ENCODE assay signal across 14 cellular contexts in the genomic region with DNA sequence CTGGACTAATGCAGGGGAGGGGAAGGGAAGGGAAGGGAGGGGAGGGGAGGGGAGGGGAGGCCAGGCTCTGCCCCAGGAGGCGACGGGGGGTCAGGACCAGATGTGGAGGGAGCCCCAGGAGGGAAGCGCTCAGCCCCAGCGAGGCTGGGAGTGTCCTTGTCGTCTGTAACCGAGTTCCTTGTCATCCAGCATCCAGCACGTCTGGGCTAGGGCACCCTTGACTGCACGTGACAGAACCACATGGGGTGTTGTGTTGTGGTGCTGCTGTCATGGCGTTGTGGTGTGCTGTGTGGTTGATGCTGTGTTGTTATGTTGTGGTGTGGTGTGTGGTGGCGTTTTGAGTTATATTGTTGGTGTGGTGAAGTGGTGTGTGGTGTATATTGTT. TPM values are rescaled to one million over a fixed set of nuclear protein-coding genes. Genes with fewer than 3 reads are reported as not detected.
A peak's percentile ranks its signal among the peaks of the same experiment; 100 is the strongest.
DNase-seq lines count a peak whose midpoint lies in the region; ATAC-seq and TF ChIP-seq lines count a peak whose summit lies in the region.
"Had no signal": no experiment of that assay in that cellular context is flagged by ENCODE, and none has a peak within 500 bp of the region (broad histone marks: within the 10 kb centered on the region; RNA-seq: fewer than 3 reads in every experiment).

No MANE protein-coding gene starts in this region.

- peaks cover 4% of the 10 kb centered on the region for H3K27me3 ChIP-seq in HL-60 (ENCODE audit: insufficient read depth, poor library complexity, severe bottlenecking)
- H3K27me3 ChIP-seq: adrenal gland, dorsolateral prefrontal cortex had no signal

- H3K36me3 Mint-ChIP-seq in activated CD8-positive, alpha-beta memory T cell treated with anti-CD3 and anti-CD28 coated beads, Interleukin-2, amount 10 ng/mL, durations not matched to agents 7 days and 5 days = peaks cover 1% of the 10 kb centered on the region
- no peaks in the 10 kb centered on the region for H3K36me3 Mint-ChIP-seq in activated naive CD8-positive, alpha-beta T cell treated with anti-CD3 and anti-CD28 coated beads, Interleukin-2, amount 10 ng/mL, durations not matched to agents 7 days and 5 days
- H3K36me3 Mint-ChIP-seq in stimulated activated effector memory CD8-positive, alpha-beta T cell treated with anti-CD3 and anti-CD28 coated beads, Interleukin-12 subunit alpha, Interleukin-12 subunit beta, amount 100 ng/mL, for 72 hours = peaks cover 8% of the 10 kb centered on the region

- H3K27ac ChIP-seq in HL-60 (replicated peaks) = peak overlapping the region; percentile 60
- H3K27ac ChIP-seq: adrenal gland, dorsolateral prefrontal cortex, gastrocnemius medialis, VCaP had no signal

- DNase-seq in activated CD8-positive, alpha-beta memory T cell treated with anti-CD3 and anti-CD28 coated beads, Interleukin-2, amount 10 ng/mL, durations not matched to agents 7 days and 5 days = peak; percentile 49
- no peak for DNase-seq in activated CD8-positive, alpha-beta memory T cell treated with anti-CD3 and anti-CD28 coated beads for 24 hours
- DNase-seq in HL-60 (ENCODE audit: low read depth in 1 of 2, low spot score in 1 of 2) (peak in 1 of 2 experiments; percentile 62), G401 (ENCODE audit: low spot score) (no peak)
- no peak for DNase-seq in activated naive CD8-positive, alpha-beta T cell treated with anti-CD3 and anti-CD28 coated beads, Interleukin-2, amount 10 ng/mL, durations not matched to agents 7 days and 5 days
- peak in 1 of 2 donors; percentile 7 for DNase-seq in stimulated activated effector memory CD8-positive, alpha-beta T cell treated with anti-CD3 and anti-CD28 coated beads, Interleukin-12 subunit alpha, Interleukin-12 subunit beta, amount 100 ng/mL, for 72 hours (ENCODE audit: low spot score in 2 of 2)
- DNase-seq: dorsolateral prefrontal cortex, mammary epithelial cell had no signal

- in situ Hi-C loops in G401 (cut with HindIII; ENCODE audit: low sequenced_read_pairs) = no loop called here

- peaks cover 3% of the 10 kb centered on the region for H3K9me3 Mint-ChIP-seq in activated CD8-positive, alpha-beta memory T cell treated with anti-CD3 and anti-CD28 coated beads, Interleukin-2, amount 10 ng/mL, durations not matched to agents 7 days and 5 days (ENCODE audit: low read depth)
- peaks cover 6% of the 10 kb centered on the region for H3K9me3 Mint-ChIP-seq in activated naive CD8-positive, alpha-beta T cell treated with anti-CD3 and anti-CD28 coated beads, Interleukin-2, amount 10 ng/mL, durations not matched to agents 7 days and 5 days
- peaks cover 3% of the 10 kb centered on the region for H3K9me3 Mint-ChIP-seq in stimulated activated effector memory CD8-positive, alpha-beta T cell treated with anti-CD3 and anti-CD28 coated beads, Interleukin-12 subunit alpha, Interleukin-12 subunit beta, amount 100 ng/mL, for 72 hours

- no peaks in the 10 kb centered on the region for H3K27me3 Mint-ChIP-seq in activated CD8-positive, alpha-beta memory T cell treated with anti-CD3 and anti-CD28 coated beads, Interleukin-2, amount 10 ng/mL, durations not matched to agents 7 days and 5 days
- peaks cover 5% of the 10 kb centered on the region for H3K27me3 Mint-ChIP-seq in activated naive CD8-positive, alpha-beta T cell treated with anti-CD3 and anti-CD28 coated beads, Interleukin-2, amount 10 ng/mL, durations not matched to agents 7 days and 5 days

- CTCF ChIA-PET in activated CD8-positive, alpha-beta memory T cell treated with anti-CD3 and anti-CD28 coated beads, Interleukin-2, amount 10 ng/mL, durations not matched to agents 7 days and 5 days (lab: Charles Lee) = no interaction called here

- POLR2A ChIA-PET in activated naive CD8-positive, alpha-beta T cell treated with anti-CD3 and anti-CD28 coated beads, Interleukin-2, amount 10 ng/mL, durations not matched to agents 7 days and 5 days (lab: Charles Lee) = no interaction called here

- TF ChIP-seq CTCF in HL-60 (IDR thresholded peaks at IDR 0.05; ENCODE audit: insufficient read depth, low read length) = no peak

- peaks cover 2% of the 10 kb centered on the region for H3K4me1 Mint-ChIP-seq in activated CD8-positive, alpha-beta memory T cell treated with anti-CD3 and anti-CD28 coated beads, Interleukin-2, amount 10 ng/mL, durations not matched to agents 7 days and 5 days
- H3K4me1 Mint-ChIP-seq in activated naive CD8-positive, alpha-beta T cell treated with anti-CD3 and anti-CD28 coated beads, Interleukin-2, amount 10 ng/mL, durations not matched to agents 7 days and 5 days = peaks cover 10% of the 10 kb centered on the region
- H3K4me1 Mint-ChIP-seq in stimulated activated effector memory CD8-positive, alpha-beta T cell treated with anti-CD3 and anti-CD28 coated beads, Interleukin-12 subunit alpha, Interleukin-12 subunit beta, amount 100 ng/mL, for 72 hours = peaks cover 27% of the 10 kb centered on the region

- H3K4me3 ChIP-seq in HL-60 (replicated peaks; ENCODE audit: insufficient read depth, low read length) = 0 out of 2 replicates have a peak overlapping the region, but pooled peaks have one; percentile 6
- H3K4me3 ChIP-seq: adrenal gland, dorsolateral prefrontal cortex, gastrocnemius medialis had no signal

- no peak overlapping the region for H3K4me3 Mint-ChIP-seq in activated CD8-positive, alpha-beta memory T cell treated with anti-CD3 and anti-CD28 coated beads, Interleukin-2, amount 10 ng/mL, durations not matched to agents 7 days and 5 days
- H3K4me3 Mint-ChIP-seq in activated naive CD8-positive, alpha-beta T cell treated with anti-CD3 and anti-CD28 coated beads, Interleukin-2, amount 10 ng/mL, durations not matched to agents 7 days and 5 days = no peak overlapping the region
- H3K4me3 Mint-ChIP-seq in stimulated activated effector memory CD8-positive, alpha-beta T cell treated with anti-CD3 and anti-CD28 coated beads, Interleukin-12 subunit alpha, Interleukin-12 subunit beta, amount 100 ng/mL, for 72 hours = peak overlapping the region; percentile 64

- H3K27ac Mint-ChIP-seq in activated CD8-positive, alpha-beta memory T cell treated with anti-CD3 and anti-CD28 coated beads, Interleukin-2, amount 10 ng/mL, durations not matched to agents 7 days and 5 days = no peak overlapping the region
- H3K27ac Mint-ChIP-seq in activated naive CD8-positive, alpha-beta T cell treated with anti-CD3 and anti-CD28 coated beads, Interleukin-2, amount 10 ng/mL, durations not matched to agents 7 days and 5 days = peak overlapping the region; percentile 32
- H3K27ac Mint-ChIP-seq in stimulated activated effector memory CD8-positive, alpha-beta T cell treated with anti-CD3 and anti-CD28 coated beads, Interleukin-12 subunit alpha, Interleukin-12 subunit beta, amount 100 ng/mL, for 72 hours = peak overlapping the region; percentile 65
- H3K27ac Mint-ChIP-seq: progenitor cell of endocrine pancreas had no signal

- peak; percentile 14 for ATAC-seq in activated CD8-positive, alpha-beta memory T cell treated with anti-CD3 and anti-CD28 coated beads, Interleukin-2, amount 10 ng/mL, durations not matched to agents 7 days and 5 days
- peak; percentile 10 for ATAC-seq in activated naive CD8-positive, alpha-beta T cell treated with anti-CD3 and anti-CD28 coated beads, Interleukin-2, amount 10 ng/mL, durations not matched to agents 7 days and 5 days (ENCODE audit: low read depth)
- ATAC-seq in stimulated activated effector memory CD8-positive, alpha-beta T cell treated with anti-CD3 and anti-CD28 coated beads, Interleukin-12 subunit alpha, Interleukin-12 subunit beta, amount 100 ng/mL, for 72 hours = peak; percentile 41
- ATAC-seq in GM21360 (IDR thresholded peaks at IDR 0.05; ENCODE audit: unreplicated experiment) (no peak), GM19455 (IDR thresholded peaks at IDR 0.05; ENCODE audit: unreplicated experiment) (no peak)

RNA-seq across cellular contexts. Expression of a gene that starts 28.4 kb away (rescaled TPM):
- total RNA-seq in activated CD8-positive, alpha-beta memory T cell treated with anti-CD3 and anti-CD28 coated beads, Interleukin-2, amount 10 ng/mL, durations not matched to agents 7 days and 5 days = 10 to 100 TPM; 54.9 to 55.9 TPM
- total RNA-seq in activated naive CD8-positive, alpha-beta T cell treated with anti-CD3 and anti-CD28 coated beads, Interleukin-2, amount 10 ng/mL, durations not matched to agents 7 days and 5 days = 10 to 100 TPM; 65.5 to 67.8 TPM
- total RNA-seq in G401 (2014; rRNA removed; shearing (Covaris generic)) = 21.4 and 23.7 TPM in 2 replicates

Comparison
In these comparisons a context has a peak if more than half of its experiments do, and no peak if none do; other contexts are left out.
1. ATAC-seq: peak in activated CD8-positive, alpha-beta memory T cell treated with anti-CD3 and anti-CD28 coated beads, Interleukin-2, amount 10 ng/mL, durations not matched to agents 7 days and 5 days (single experiment), activated naive CD8-positive, alpha-beta T cell treated with anti-CD3 and anti-CD28 coated beads, Interleukin-2, amount 10 ng/mL, durations not matched to agents 7 days and 5 days (single experiment) and stimulated activated effector memory CD8-positive, alpha-beta T cell treated with anti-CD3 and anti-CD28 coated beads, Interleukin-12 subunit alpha, Interleukin-12 subunit beta, amount 100 ng/mL, for 72 hours (single experiment); none in GM21360 (single experiment) and GM19455 (single experiment).